9 cellular contexts compared by ENCODE assay signal in the genomic region with DNA sequence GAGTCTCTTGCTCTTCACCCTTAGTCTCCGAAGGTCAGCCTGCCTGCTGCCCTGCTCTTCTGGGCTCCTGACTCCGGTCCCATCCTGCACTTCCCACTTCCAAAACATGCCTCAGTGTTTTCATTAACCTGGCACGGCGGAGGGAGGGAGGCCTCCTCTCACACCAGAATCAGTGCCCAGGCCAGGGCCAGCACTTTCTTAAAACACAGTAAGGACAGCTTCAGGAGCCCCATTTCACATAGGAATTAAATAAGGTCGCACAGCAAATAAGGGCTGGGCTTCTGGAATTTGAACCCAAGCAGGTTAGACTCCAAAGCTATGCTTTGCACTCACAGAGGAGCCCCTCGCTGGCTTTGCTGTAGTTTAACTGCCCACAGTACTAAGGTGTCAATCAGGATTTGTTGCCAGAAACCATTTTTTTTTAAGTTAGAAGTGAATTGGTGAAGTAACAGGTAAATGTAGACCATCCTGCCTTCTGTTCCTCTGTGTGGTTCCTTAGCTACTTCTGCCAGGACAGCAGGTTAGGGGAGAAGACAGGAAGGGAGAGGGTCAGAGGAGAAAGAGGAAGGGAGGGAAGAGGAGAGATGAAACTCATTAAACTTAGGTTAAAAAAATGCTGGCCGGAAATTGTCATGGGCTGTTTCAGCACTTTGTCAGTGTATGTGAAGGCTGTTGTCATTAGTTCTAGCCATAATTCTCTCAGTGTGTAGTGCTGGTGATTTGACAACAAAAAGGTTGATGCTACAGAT. TPM values are rescaled to one million over a fixed set of nuclear protein-coding genes. Genes with fewer than 3 reads are reported as not detected.
DNase-seq lines count a peak whose midpoint lies in the region; ATAC-seq and TF ChIP-seq lines count a peak whose summit lies in the region.
"Had no signal": no experiment of that assay in that cellular context is flagged by ENCODE, and none has a peak within 500 bp of the region (broad histone marks: within the 10 kb centered on the region; RNA-seq: fewer than 3 reads in every experiment).

No MANE protein-coding gene starts in this region.

- H2BK15ac ChIP-seq in neuronal stem cell (ENCODE audit: low read length) = no peak overlapping the region

- H3K36me3 ChIP-seq in CD8-positive, alpha-beta T cell (ENCODE audit: insufficient read depth, low read length) = no peaks in the 10 kb centered on the region
- peaks cover 0 to 9% (median 2%) of the 10 kb centered on the region in 4 donors for H3K36me3 ChIP-seq in esophagus muscularis mucosa
- peaks cover 2 to 7% of the 10 kb centered on the region in 2 donors for H3K36me3 ChIP-seq in neuronal stem cell (replicated peaks in 1 of 2; ENCODE audit: control insufficient read depth in 2 of 2, insufficient read depth in 2 of 2, low read length in 2 of 2)

- H2BK5ac ChIP-seq in neuronal stem cell (ENCODE audit: low read length) = no peak overlapping the region

- no peak overlapping the region for H2AFZ ChIP-seq in neuronal stem cell (ENCODE audit: low read length)

- H3K23ac ChIP-seq in neuronal stem cell (ENCODE audit: low read depth, low read length, poor library complexity) = no peak overlapping the region

- H3K27me3 Mint-ChIP-seq in CD8-positive, alpha-beta T cell (ENCODE audit: low read depth) = no peaks in the 10 kb centered on the region

- no peak overlapping the region for H3K4me3 ChIP-seq in CD8-positive, alpha-beta T cell (ENCODE audit: low read depth, low read length)
- H3K4me3 ChIP-seq in esophagus muscularis mucosa = peak overlapping the region; percentile 72 to 83 (median 72)
- peak overlapping the region in 1 of 2 donors; percentile 73 for H3K4me3 ChIP-seq in neuronal stem cell (ENCODE audit: low read length in 2 of 2)

- H3K4me3 Mint-ChIP-seq in CD8-positive, alpha-beta T cell = peak overlapping the region; percentile 88

- H3K4me1 ChIP-seq in CD8-positive, alpha-beta T cell (ENCODE audit: insufficient read depth, low read length) = peaks cover 19% of the 10 kb centered on the region
- H3K4me1 ChIP-seq in esophagus muscularis mucosa (peaks cover 54 to 81% (median 78%) of the 10 kb centered on the region in 4 donors), neuronal stem cell (ENCODE audit: control insufficient read depth in 2 of 2, insufficient read depth in 1 of 2, low read depth in 1 of 2, low read length in 2 of 2) (peaks cover 39 to 49% of the 10 kb centered on the region in 2 donors)

- intact Hi-C loops in CD8-positive, alpha-beta T cell (cut with DNase I, micrococcal nuclease) = no loop called here
- intact Hi-C loops in esophagus muscularis mucosa (cut with DNase I) = no loop called here

- peak in 1 of 7 experiments; percentile 45 for DNase-seq in CD8-positive, alpha-beta T cell
- DNase-seq in NOMO-1 (lab: John Stamatoyannopoulos, UW; ENCODE audit: unreplicated experiment in 2 of 2) = peak; percentile 41 to 44
- DNase-seq in esophagus muscularis mucosa (ENCODE audit: extremely low spot score) = no peak
- no peak for DNase-seq in neuronal stem cell (ENCODE audit: low spot score)
- no peak for DNase-seq in NCI-H345 treated with DMSO at 0.1 percent for 48 hours (lab: John Stamatoyannopoulos, UW; ENCODE audit: unreplicated experiment)
- DNase-seq: NCI-H774 had no signal

- TF ChIP-seq CTCF in CD8-positive, alpha-beta T cell (IDR thresholded peaks at IDR 0.05) = no peak
- TF ChIP-seq CTCF in esophagus muscularis mucosa (IDR thresholded peaks at IDR 0.05) = no peak

- H3K4ac ChIP-seq in neuronal stem cell (ENCODE audit: low read length) = no peak overlapping the region

- TF ChIP-seq EP300 in esophagus muscularis mucosa (IDR thresholded peaks at IDR 0.05) = no peak

- CTCF ChIA-PET in CD8-positive, alpha-beta T cell (lab: Charles Lee) = interaction anchor here (0.8 to 2.6 kb wide), 2 partner anchors 19 to 28 kb away, joined by 3 to 15 read pairs; no protein-coding TSS in a partner anchor

- POLR2A ChIA-PET in CD8-positive, alpha-beta T cell (lab: Charles Lee) = interaction anchor here (1.5 kb wide), 1 partner anchor 40 kb away, joined by 4 read pairs; the partner anchor contains the start of gene ZNF22

- H3K9ac ChIP-seq in neuronal stem cell (ENCODE audit: low read depth, low read length, poor library complexity) = peak overlapping the region; percentile 57

- H2AK5ac ChIP-seq in neuronal stem cell (ENCODE audit: low read depth, low read length) = peak overlapping the region; percentile 15

- no peaks in the 10 kb centered on the region for H3K9me3 Mint-ChIP-seq in CD8-positive, alpha-beta T cell

- WGBS in esophagus muscularis mucosa = 66% methylated on average over 7 of the region's 7 CpGs
- no CpG with 5 or more reads among the region's 7 CpGs for WGBS in neuronal stem cell (ENCODE audit: extremely low coverage in 2 of 2, insufficient read length in 2 of 2, insufficient replicate concordance in 1 of 2), 2 donors

- no peaks in the 10 kb centered on the region for H3K27me3 ChIP-seq in CD8-positive, alpha-beta T cell (ENCODE audit: insufficient read depth, low read length)
- H3K27me3 ChIP-seq in esophagus muscularis mucosa (no peaks in the 10 kb centered on the region), neuronal stem cell (ENCODE audit: control insufficient read depth in 3 of 3, insufficient read depth in 3 of 3, low read depth in 1 of 3, low read length in 3 of 3) (peaks cover 0 to 2% (median 0%) of the 10 kb centered on the region in 3 experiments)

- no peak overlapping the region for H4K8ac ChIP-seq in neuronal stem cell (ENCODE audit: low read depth, low read length)

- H3K27ac Mint-ChIP-seq in CD8-positive, alpha-beta T cell = no peak overlapping the region

- peaks cover 18% of the 10 kb centered on the region for H3K36me3 Mint-ChIP-seq in CD8-positive, alpha-beta T cell

- no peak overlapping the region for H2BK12ac ChIP-seq in neuronal stem cell (ENCODE audit: low read length)

- no peak overlapping the region for H2BK120ac ChIP-seq in neuronal stem cell (ENCODE audit: low read depth, low read length)

- peaks cover 29% of the 10 kb centered on the region for H3K4me1 Mint-ChIP-seq in CD8-positive, alpha-beta T cell (ENCODE audit: low read depth)

- no peaks in the 10 kb centered on the region for H3K9me3 ChIP-seq in CD8-positive, alpha-beta T cell (ENCODE audit: low read length)
- H3K9me3 ChIP-seq in esophagus muscularis mucosa (no peaks in the 10 kb centered on the region), neuronal stem cell (replicated peaks in 1 of 2; ENCODE audit: control insufficient read depth in 2 of 2, insufficient read depth in 1 of 2, low read depth in 1 of 2, low read length in 2 of 2) (peaks cover 0 to 2% of the 10 kb centered on the region in 2 donors)

- no peak overlapping the region for H4K91ac ChIP-seq in neuronal stem cell (ENCODE audit: low read depth, low read length, poor library complexity)

- no peak for TF ChIP-seq POLR2A in esophagus muscularis mucosa (IDR thresholded peaks at IDR 0.05; ENCODE audit: low read depth)

- H3K4me2 ChIP-seq in neuronal stem cell (ENCODE audit: insufficient read depth, low read length, poor library complexity, severe bottlenecking) = peak overlapping the region; percentile 53

- no peak overlapping the region for H3K14ac ChIP-seq in neuronal stem cell (ENCODE audit: low read length)

- no peak overlapping the region for H3K27ac ChIP-seq in CD8-positive, alpha-beta T cell (ENCODE audit: low read depth, low read length)
- peak overlapping the region; percentile 87 to 93 (median 90) for H3K27ac ChIP-seq in esophagus muscularis mucosa (replicated peaks in 1 of 4)
- no peak overlapping the region for H3K27ac ChIP-seq in neuronal stem cell (replicated peaks; ENCODE audit: low read length)

- no peak for ATAC-seq in CD8-positive, alpha-beta T cell
- ATAC-seq in GM19397 (IDR thresholded peaks at IDR 0.05; ENCODE audit: unreplicated experiment) = no peak
- ATAC-seq in HG02970 (IDR thresholded peaks at IDR 0.05; ENCODE audit: low FRiP score, unreplicated experiment) = no peak
- no peak for ATAC-seq in GM21447 (IDR thresholded peaks at IDR 0.05; ENCODE audit: unreplicated experiment)

- H3K79me1 ChIP-seq in neuronal stem cell (ENCODE audit: low read depth, low read length) = no peaks in the 10 kb centered on the region

- H3K18ac ChIP-seq in neuronal stem cell (ENCODE audit: low read length) = no peak overlapping the region

RNA-seq across cellular contexts. Expression of gene RASSF4, which starts 1.1 kb away (rescaled TPM):
- under 1 TPM; 0.30 to 0.31 TPM for total RNA-seq in CD8-positive, alpha-beta T cell
- total RNA-seq in esophagus muscularis mucosa = 10 to 100 TPM; 27.6 to 41.5 (median 32.7) TPM
- 13.0 TPM for polyA plus RNA-seq in neuronal stem cell (2013, experiment 1 of 2)
- polyA plus RNA-seq in neuronal stem cell (2013, experiment 2 of 2) = 13.1 TPM

RNA-seq across cellular contexts. Expression of gene DEPP1, which starts 18.0 kb away (rescaled TPM):
- not detected for total RNA-seq in CD8-positive, alpha-beta T cell
- 100 to 1,000 TPM in 2 of 4 donors, 10 to 100 TPM in 2; 32.0 to 413 (median 126) TPM for total RNA-seq in esophagus muscularis mucosa
- 0.22 TPM for polyA plus RNA-seq in neuronal stem cell (2013, experiment 1 of 2)
- polyA plus RNA-seq in neuronal stem cell (2013, experiment 2 of 2) = 0.26 TPM

RNA-seq across cellular contexts. Expression of gene ZNF22, which starts 40.1 kb away (rescaled TPM):
- total RNA-seq in CD8-positive, alpha-beta T cell = 10 to 100 TPM; 26.5 to 29.6 TPM
- total RNA-seq in esophagus muscularis mucosa = 10 to 100 TPM; 17.5 to 24.4 (median 19.5) TPM
- 65.4 TPM for polyA plus RNA-seq in neuronal stem cell (2013, experiment 1 of 2)
- polyA plus RNA-seq in neuronal stem cell (2013, experiment 2 of 2) = 66.3 TPM

RNA-seq across cellular contexts. Expression of gene TMEM72, which starts 49.5 kb away (rescaled TPM):
- not detected for total RNA-seq in CD8-positive, alpha-beta T cell
- not detected for total RNA-seq in esophagus muscularis mucosa
- not detected for polyA plus RNA-seq in neuronal stem cell (2013, experiment 1 of 2)
- polyA plus RNA-seq in neuronal stem cell (2013, experiment 2 of 2) = 0.03 TPM

Comparison
In these comparisons a context has a peak if more than half of its experiments do, and no peak if none do; other contexts are left out.
1. DNase-seq: peak in NOMO-1 (2 of 2); none in esophagus muscularis mucosa (single experiment), neuronal stem cell (single experiment) and NCI-H345 treated with DMSO at 0.1 percent for 48 hours (single experiment).
2. H3K27ac ChIP-seq: peak in esophagus muscularis mucosa (4 of 4); none in CD8-positive, alpha-beta T cell (single experiment) and neuronal stem cell (single experiment).
3. RNA of gene RASSF4, which starts 1.1 kb away (total RNA-seq): 27.6 to 41.5 TPM in esophagus muscularis mucosa; 0.30 to 0.31 TPM in CD8-positive, alpha-beta T cell; every median in the first group is over 10 times any median in the second.
4. RNA of gene DEPP1, which starts 18.0 kb away (total RNA-seq): 32.0 to 413 TPM in esophagus muscularis mucosa; not detected in CD8-positive, alpha-beta T cell; every median in the first group is over 10 times any median in the second.